In genomic region chr3:131972550-131972949, GRCh38 we compare ENCODE assay signal across 21 cellular contexts.
"Had no signal": no experiment of that assay in that cellular context is flagged by ENCODE, and none has a peak within 500 bp of the region (broad histone marks: within the 10 kb centered on the region; RNA-seq: fewer than 3 reads in every experiment).

No MANE protein-coding gene starts in this region.

- H3K27ac Mint-ChIP-seq: activated CD4-positive, alpha-beta memory T cell treated with anti-CD3 and anti-CD28 coated beads for 36 hours; activated CD4-positive, alpha-beta T cell treated with anti-CD3 and anti-CD28 coated beads for 36 hours; effector memory CD8-positive, alpha-beta T cell; naive thymus-derived CD4-positive, alpha-beta T cell; T-helper 2 cell treated with Interferon-gamma antibody and Interleukin-4, amounts not matched to agents 5 μg/mL and 100 μg/mL, for 36 hours had no signal

- H3K4me3 ChIP-seq: cardiac muscle cell, mucosa of descending colon, pancreas, right lobe of liver, smooth muscle cell, testis, upper lobe of right lung had no signal

- H3K27ac ChIP-seq: cardiac muscle cell, neutrophil, pancreas, right lobe of liver, testis, upper lobe of right lung had no signal

- H3K27me3 ChIP-seq: cardiac muscle cell, pancreas, right lobe of liver, testis, upper lobe of right lung had no signal

- H3K36me3 Mint-ChIP-seq: activated CD4-positive, alpha-beta memory T cell treated with anti-CD3 and anti-CD28 coated beads for 36 hours; naive thymus-derived CD4-positive, alpha-beta T cell had no signal

- H3K9me3 ChIP-seq: mucosa of descending colon, neutrophil, pancreas, right lobe of liver, testis, upper lobe of right lung had no signal

- H3K4me1 ChIP-seq: pancreas, right lobe of liver, upper lobe of right lung had no signal

- H3K4me3 Mint-ChIP-seq: activated CD4-positive, alpha-beta memory T cell treated with anti-CD3 and anti-CD28 coated beads for 36 hours; activated CD4-positive, alpha-beta T cell treated with anti-CD3 and anti-CD28 coated beads for 36 hours; activated T-cell treated with anti-CD3 and anti-CD28 coated beads, Interleukin-2, amount 50 U/mL, for 4 hours; effector memory CD8-positive, alpha-beta T cell; naive thymus-derived CD4-positive, alpha-beta T cell; T-helper 2 cell treated with Interferon-gamma antibody and Interleukin-4, amounts not matched to agents 5 μg/mL and 100 μg/mL, for 36 hours had no signal

- DNase-seq: activated CD4-positive, alpha-beta memory T cell treated with anti-CD3 and anti-CD28 coated beads for 36 hours; activated CD4-positive, alpha-beta T cell treated with anti-CD3 and anti-CD28 coated beads for 36 hours; activated effector memory CD4-positive, alpha-beta T cell treated with anti-CD3 and anti-CD28 coated beads, Interleukin-2, amount 50 U/mL, for 16 hours; activated naive CD4-positive, alpha-beta T cell treated with anti-CD3 and anti-CD28 coated beads, Interleukin-2, amount 50 U/mL, for 16 hours; activated T-cell treated with anti-CD3 and anti-CD28 coated beads, Interleukin-2, amount 50 U/mL, for 4 hours; dermis blood vessel endothelial cell; effector memory CD8-positive, alpha-beta T cell; hippocampal formation; left cardiac atrium; mesenchymal stem cell; mucosa of descending colon; naive thymus-derived CD4-positive, alpha-beta T cell; pancreas; right lobe of liver; stimulated activated CD4-positive, alpha-beta T cell treated with anti-CD3 and anti-CD28 coated beads, Interleukin-4, amount 100 ng/mL, for 1 hour; testis; upper lobe of right lung had no signal

- H3K27me3 Mint-ChIP-seq: activated CD4-positive, alpha-beta memory T cell treated with anti-CD3 and anti-CD28 coated beads for 36 hours; activated CD4-positive, alpha-beta T cell treated with anti-CD3 and anti-CD28 coated beads for 36 hours; effector memory CD8-positive, alpha-beta T cell; naive thymus-derived CD4-positive, alpha-beta T cell had no signal

- H3K9me3 Mint-ChIP-seq: activated T-cell treated with anti-CD3 and anti-CD28 coated beads, Interleukin-2, amount 50 U/mL, for 4 hours; T-helper 2 cell treated with Interferon-gamma antibody and Interleukin-4, amounts not matched to agents 5 μg/mL and 100 μg/mL, for 36 hours had no signal

- H3K4me1 Mint-ChIP-seq: activated CD4-positive, alpha-beta T cell treated with anti-CD3 and anti-CD28 coated beads for 36 hours had no signal

- ATAC-seq: activated CD4-positive, alpha-beta T cell treated with anti-CD3 and anti-CD28 coated beads for 36 hours; activated T-cell treated with anti-CD3 and anti-CD28 coated beads, Interleukin-2, amount 50 U/mL, for 4 hours; effector memory CD8-positive, alpha-beta T cell; mucosa of descending colon; naive thymus-derived CD4-positive, alpha-beta T cell; pancreas; right lobe of liver; upper lobe of right lung had no signal

- H3K36me3 ChIP-seq: cardiac muscle cell, neutrophil, pancreas, right lobe of liver, upper lobe of right lung had no signal
